In the genomic region with DNA sequence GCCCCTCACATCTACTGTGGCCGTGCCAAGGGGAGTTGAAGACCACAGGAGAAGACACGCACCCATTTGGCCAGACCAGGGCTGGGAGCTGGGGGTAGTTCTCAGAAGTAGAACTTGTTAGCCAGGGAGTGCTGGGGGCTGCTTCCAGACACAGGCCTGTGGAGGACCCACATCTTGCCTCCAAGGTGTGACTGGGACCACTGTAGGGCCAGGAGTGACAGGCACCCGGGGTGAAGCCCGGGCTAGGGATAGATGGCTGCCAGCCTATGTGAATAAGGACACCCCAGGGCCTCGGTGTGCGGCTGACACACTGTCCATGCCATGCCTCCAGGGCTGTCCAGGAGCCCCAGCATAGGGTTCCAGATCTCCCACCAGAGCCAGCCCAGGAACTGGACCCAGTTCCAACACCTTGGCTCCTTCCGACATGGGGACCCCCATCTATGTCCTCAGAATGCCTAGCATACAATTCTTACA, we compare ENCODE assay signal across 2 cellular contexts.
TF ChIP-seq lines count a peak whose summit lies in the region.

No MANE protein-coding gene starts in this region.

TF ChIP-seq in A549, 52 proteins besides CTCF, POLR2A, EP300 and RAD21:
- no peak for TF ChIP-seq HEYL (CRISPR knock-in tag; IDR thresholded peaks at IDR 0.05)
- TF ChIP-seq FOSL2 (IDR thresholded peaks at IDR 0.05) = no peak
- TF ChIP-seq FOSL2 (CRISPR knock-in tag; IDR thresholded peaks at IDR 0.05) = no peak
- no peak for TF ChIP-seq MAFK (IDR thresholded peaks at IDR 0.05; ENCODE audit: partially characterized antibody)
- no peak for TF ChIP-seq CBX2 (IDR thresholded peaks at IDR 0.05; ENCODE audit: borderline replicate concordance, low read depth)
- TF ChIP-seq, protein P1, sequence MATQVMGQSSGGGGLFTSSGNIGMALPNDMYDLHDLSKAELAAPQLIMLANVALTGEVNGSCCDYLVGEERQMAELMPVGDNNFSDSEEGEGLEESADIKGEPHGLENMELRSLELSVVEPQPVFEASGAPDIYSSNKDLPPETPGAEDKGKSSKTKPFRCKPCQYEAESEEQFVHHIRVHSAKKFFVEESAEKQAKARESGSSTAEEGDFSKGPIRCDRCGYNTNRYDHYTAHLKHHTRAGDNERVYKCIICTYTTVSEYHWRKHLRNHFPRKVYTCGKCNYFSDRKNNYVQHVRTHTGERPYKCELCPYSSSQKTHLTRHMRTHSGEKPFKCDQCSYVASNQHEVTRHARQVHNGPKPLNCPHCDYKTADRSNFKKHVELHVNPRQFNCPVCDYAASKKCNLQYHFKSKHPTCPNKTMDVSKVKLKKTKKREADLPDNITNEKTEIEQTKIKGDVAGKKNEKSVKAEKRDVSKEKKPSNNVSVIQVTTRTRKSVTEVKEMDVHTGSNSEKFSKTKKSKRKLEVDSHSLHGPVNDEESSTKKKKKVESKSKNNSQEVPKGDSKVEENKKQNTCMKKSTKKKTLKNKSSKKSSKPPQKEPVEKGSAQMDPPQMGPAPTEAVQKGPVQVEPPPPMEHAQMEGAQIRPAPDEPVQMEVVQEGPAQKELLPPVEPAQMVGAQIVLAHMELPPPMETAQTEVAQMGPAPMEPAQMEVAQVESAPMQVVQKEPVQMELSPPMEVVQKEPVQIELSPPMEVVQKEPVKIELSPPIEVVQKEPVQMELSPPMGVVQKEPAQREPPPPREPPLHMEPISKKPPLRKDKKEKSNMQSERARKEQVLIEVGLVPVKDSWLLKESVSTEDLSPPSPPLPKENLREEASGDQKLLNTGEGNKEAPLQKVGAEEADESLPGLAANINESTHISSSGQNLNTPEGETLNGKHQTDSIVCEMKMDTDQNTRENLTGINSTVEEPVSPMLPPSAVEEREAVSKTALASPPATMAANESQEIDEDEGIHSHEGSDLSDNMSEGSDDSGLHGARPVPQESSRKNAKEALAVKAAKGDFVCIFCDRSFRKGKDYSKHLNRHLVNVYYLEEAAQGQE (IDR thresholded peaks at IDR 0.05) = no peak
- TF ChIP-seq MAZ (IDR thresholded peaks at IDR 0.05; ENCODE audit: borderline replicate concordance, low read depth, low read length) = no peak
- TF ChIP-seq KDM1A (IDR thresholded peaks at IDR 0.05; ENCODE audit: low read depth) = no peak
- no peak for TF ChIP-seq HOXB5 (CRISPR knock-in tag; IDR thresholded peaks at IDR 0.05)
- TF ChIP-seq FOSB (CRISPR knock-in tag; IDR thresholded peaks at IDR 0.05) = no peak
- no peak for TF ChIP-seq CHD2 (IDR thresholded peaks at IDR 0.05; ENCODE audit: low read length, partially characterized antibody)

TF ChIP-seq in endothelial cell of umbilical vein, 7 proteins besides CTCF, POLR2A, EP300 and RAD21:
- TF ChIP-seq, protein P2, sequence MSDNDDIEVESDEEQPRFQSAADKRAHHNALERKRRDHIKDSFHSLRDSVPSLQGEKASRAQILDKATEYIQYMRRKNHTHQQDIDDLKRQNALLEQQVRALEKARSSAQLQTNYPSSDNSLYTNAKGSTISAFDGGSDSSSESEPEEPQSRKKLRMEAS (IDR thresholded peaks at IDR 0.05; ENCODE audit: insufficient read depth, insufficient read length) = no peak
- no peak for TF ChIP-seq FOS (IDR thresholded peaks at IDR 0.05; ENCODE audit: borderline replicate concordance, insufficient read depth, low read length)
- TF ChIP-seq POLR2AphosphoS5 (IDR thresholded peaks at IDR 0.05; ENCODE audit: insufficient read depth, low read depth, low read length) = no peak
